ENCODE assay signal across 8 cellular contexts in genomic region chr9:126613656-126614055, GRCh38. TPM values are rescaled to one million over a fixed set of nuclear protein-coding genes. Genes with fewer than 3 reads are reported as not detected.
A peak's percentile ranks its signal among the peaks of the same experiment; 100 is the strongest.
DNase-seq lines count a peak whose midpoint lies in the region; ATAC-seq lines count a peak whose summit lies in the region.

Gene LMX1B, plus strand, starts transcription at chr9:126613928. Its CDS starts 522 bp downstream, at chr9:126614450.

- ATAC-seq in Right ventricle myocardium superior (ENCODE audit: poor library complexity) (no peak), HG02763 (IDR thresholded peaks at IDR 0.05; ENCODE audit: unreplicated experiment) (no peak)
- ATAC-seq in stimulated activated naive B cell treated with anti-CD40 and anti-IgM and Interleukin-4, amounts not matched to agents 10 μg/mL and 1 μg/mL and 100 μg/mL, for 72 hours (replicated peaks): no peak

- no peaks in the 10 kb centered on the region for H3K9me3 Mint-ChIP-seq in stimulated activated naive B cell treated with anti-CD40 and anti-IgM and Interleukin-4, amounts not matched to agents 10 μg/mL and 1 μg/mL and 100 μg/mL, for 72 hours

- H3K36me3 Mint-ChIP-seq in stimulated activated naive B cell treated with anti-CD40 and anti-IgM and Interleukin-4, amounts not matched to agents 10 μg/mL and 1 μg/mL and 100 μg/mL, for 72 hours: peaks cover 0 to 3% of the 10 kb centered on the region in 2 donors

- peaks cover 62 to 83% of the 10 kb centered on the region in 2 donors for H3K27me3 Mint-ChIP-seq in stimulated activated naive B cell treated with anti-CD40 and anti-IgM and Interleukin-4, amounts not matched to agents 10 μg/mL and 1 μg/mL and 100 μg/mL, for 72 hours

- H3K4me3 Mint-ChIP-seq in stimulated activated naive B cell treated with anti-CD40 and anti-IgM and Interleukin-4, amounts not matched to agents 10 μg/mL and 1 μg/mL and 100 μg/mL, for 72 hours: peak within 1 kb of the TSS; percentile 79

- DNase-seq in NCI-H82 (lab: John Stamatoyannopoulos, UW): peak; percentile 30
- DNase-seq in NCI-H82 treated with DMSO at 0.1 percent for 48 hours (lab: John Stamatoyannopoulos, UW; ENCODE audit: unreplicated experiment): no peak
- DNase-seq in SW 1271 (lab: John Stamatoyannopoulos, UW): peak; percentile 40 to 80
- peak; percentile 79 for DNase-seq in Right ventricle myocardium superior
- DNase-seq in stimulated activated naive B cell treated with anti-CD40 and anti-IgM and Interleukin-4, amounts not matched to agents 10 μg/mL and 1 μg/mL and 100 μg/mL, for 72 hours: no peak
- no peak for DNase-seq in DMS153 treated with DMSO at 0.1 percent for 48 hours (lab: John Stamatoyannopoulos, UW; ENCODE audit: unreplicated experiment)
- DNase-seq in AML-193 (lab: John Stamatoyannopoulos, UW): no peak

- H3K4me1 Mint-ChIP-seq in stimulated activated naive B cell treated with anti-CD40 and anti-IgM and Interleukin-4, amounts not matched to agents 10 μg/mL and 1 μg/mL and 100 μg/mL, for 72 hours: peaks cover 27 to 41% of the 10 kb centered on the region in 2 donors

- intact Hi-C loops in Right ventricle myocardium superior (cut with DNase I): loop anchor here (5.0 to 10.0 kb wide), 2 partner anchors 79 to 171 kb away; no protein-coding TSS in a partner anchor

- peak within 1 kb of the TSS; percentile 93 for H3K27ac Mint-ChIP-seq in stimulated activated naive B cell treated with anti-CD40 and anti-IgM and Interleukin-4, amounts not matched to agents 10 μg/mL and 1 μg/mL and 100 μg/mL, for 72 hours

RNA-seq across cellular contexts. Expression of gene LMX1B, which starts in this region (rescaled TPM):
- 0.70 TPM for total RNA-seq in Right ventricle myocardium superior

Comparison
In these comparisons a context has a peak if more than half of its experiments do, and no peak if none do; other contexts are left out.
1. DNase-seq: peak in NCI-H82 (single experiment) and SW 1271 (2 of 2); none in NCI-H82 treated with DMSO at 0.1 percent for 48 hours (single experiment), stimulated activated naive B cell treated with anti-CD40 and anti-IgM and Interleukin-4, amounts not matched to agents 10 μg/mL and 1 μg/mL and 100 μg/mL, for 72 hours (single experiment), DMS153 treated with DMSO at 0.1 percent for 48 hours (single experiment) and AML-193 (0 of 2).
2. Peak in DNase-seq in Right ventricle myocardium superior; RNA of the gene not detected or under 1 TPM.